ENCODE assay signal across 11 cellular contexts in genomic region chr17:17414316-17414937, GRCh38.
A peak's percentile ranks its signal among the peaks of the same experiment; 100 is the strongest.
DNase-seq lines count a peak whose midpoint lies in the region; ATAC-seq and TF ChIP-seq lines count a peak whose summit lies in the region.
"Had no signal": no experiment of that assay in that cellular context is flagged by ENCODE, and none has a peak within 500 bp of the region (broad histone marks: within the 10 kb centered on the region; RNA-seq: fewer than 3 reads in every experiment).

No MANE protein-coding gene starts in this region.

- DNase-seq in HT1080 (ENCODE audit: low read depth) (peak; percentile 10), body of pancreas (peak in 2 of 4 donors; percentile 17 to 20), hippocampal formation (lab: John Stamatoyannopoulos, UW) (peak; percentile 50 to 66), testis (peak; percentile 47), D341Med (ENCODE audit: low spot score) (no peak), DMS 273 (lab: John Stamatoyannopoulos, UW; ENCODE audit: unreplicated experiment) (no peak), NCI-H748 treated with DMSO at 0.1 percent for 48 hours (lab: John Stamatoyannopoulos, UW) (no peak)
- no peak for DNase-seq in central memory CD4-positive, alpha-beta T cell
- DNase-seq: activated CD4-positive, alpha-beta T cell treated with anti-CD3 and anti-CD28 coated beads, Interleukin-2, amount 50 U/mL, for 1 hour; pancreas had no signal

- TF ChIP-seq CTCF in body of pancreas (IDR thresholded peaks at IDR 0.05) (no peak), testis (IDR thresholded peaks at IDR 0.05) (no peak)

- H3K27me3 ChIP-seq in body of pancreas (no peaks in the 10 kb centered on the region), testis (no peaks in the 10 kb centered on the region)
- H3K27me3 ChIP-seq: ascending aorta, pancreas had no signal

- no peaks in the 10 kb centered on the region for H3K9me3 ChIP-seq in body of pancreas
- H3K9me3 ChIP-seq in testis = no peaks in the 10 kb centered on the region
- H3K9me3 ChIP-seq: ascending aorta, pancreas had no signal

- intact Hi-C loops in body of pancreas (cut with DNase I) = no loop called here
- intact Hi-C loops in testis (cut with DNase I; ENCODE audit: low total_unique reads) = no loop called here

- no peak for TF ChIP-seq POLR2A in body of pancreas (IDR thresholded peaks at IDR 0.05)
- TF ChIP-seq POLR2A in testis (IDR thresholded peaks at IDR 0.05) = no peak

- 47% methylated on average over 14 to 15 of the region's 15 CpGs for WGBS in body of pancreas, 2 donors
- 43 to 53% methylated on average over 13 to 15 of the region's 15 CpGs for WGBS in testis, 2 donors

- H3K27ac ChIP-seq in body of pancreas (peak overlapping the region in 3 of 4 donors; percentile 28 to 68 (median 52)), testis (no peak overlapping the region)
- H3K27ac ChIP-seq: ascending aorta had no signal

- H3K4me3 ChIP-seq in body of pancreas (no peak overlapping the region), testis (no peak overlapping the region)
- H3K4me3 ChIP-seq: pancreas had no signal

- H3K4me1 ChIP-seq in body of pancreas = peaks cover 30% of the 10 kb centered on the region
- no peaks in the 10 kb centered on the region for H3K4me1 ChIP-seq in testis
- H3K4me1 ChIP-seq: ascending aorta had no signal

- ATAC-seq in body of pancreas = no peak

- H3K36me3 ChIP-seq in body of pancreas (replicated peaks in 1 of 2; ENCODE audit: insufficient read depth in 1 of 2, low read depth in 2 of 2) = no peaks in the 10 kb centered on the region
- H3K36me3 ChIP-seq in testis (ENCODE audit: low read depth, missing control alignments) = no peaks in the 10 kb centered on the region
- H3K36me3 ChIP-seq: ascending aorta, pancreas had no signal

Comparison
In these comparisons a context has a peak if more than half of its experiments do, and no peak if none do; other contexts are left out.
1. DNase-seq: peak in HT1080 (single experiment), hippocampal formation (2 of 2) and testis (single experiment); none in central memory CD4-positive, alpha-beta T cell (single experiment), D341Med (single experiment), DMS 273 (single experiment) and NCI-H748 treated with DMSO at 0.1 percent for 48 hours (single experiment).
2. H3K27ac ChIP-seq: peak in body of pancreas (3 of 4); none in testis (0 of 2).